15 cellular contexts compared by ENCODE assay signal in genomic region chr4:9243579-9243978, GRCh38. TPM values are rescaled to one million over a fixed set of nuclear protein-coding genes. Genes with fewer than 3 reads are reported as not detected.
"Had no signal": no experiment of that assay in that cellular context is flagged by ENCODE, and none has a peak within 500 bp of the region (broad histone marks: within the 10 kb centered on the region; RNA-seq: fewer than 3 reads in every experiment).

Gene USP17L17, plus strand, starts transcription at chr4:9243879. Its CDS starts 0 bp downstream, at chr4:9243879.

RNA-seq across cellular contexts. Expression of gene USP17L17, which starts in this region (rescaled TPM):
- total RNA-seq: stomach, subcutaneous adipose tissue, suprapubic skin, temporal lobe, testis, thoracic aorta, thyroid gland, tibial nerve, transverse colon, upper lobe of left lung, upper lobe of right lung, ureter, urinary bladder, uterus, vagina had no signal
